Comparison of ENCODE assay signal across 23 cellular contexts in the genomic region with DNA sequence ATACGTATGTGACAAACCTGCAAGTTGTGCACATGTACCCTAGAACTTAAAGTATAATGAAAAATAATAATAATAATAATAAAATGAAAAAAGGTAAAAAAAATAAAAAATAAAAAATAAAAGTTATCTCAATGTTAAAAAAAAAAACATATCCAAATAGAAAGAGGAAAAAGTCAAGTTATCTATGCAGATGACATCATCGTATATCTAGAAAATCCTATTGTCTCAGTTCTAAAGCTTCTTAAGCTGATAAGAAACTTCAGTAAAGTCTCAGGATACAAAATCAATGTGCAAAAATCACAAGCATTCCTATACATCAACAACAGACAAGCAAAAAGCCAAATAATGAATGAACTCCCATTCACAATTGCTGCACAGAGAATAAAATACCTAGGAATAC.
DNase-seq lines count a peak whose midpoint lies in the region; ATAC-seq, FAIRE-seq and TF ChIP-seq lines count a peak whose summit lies in the region.
"Had no signal": no experiment of that assay in that cellular context is flagged by ENCODE, and none has a peak within 500 bp of the region (broad histone marks: within the 10 kb centered on the region; RNA-seq: fewer than 3 reads in every experiment).

No MANE protein-coding gene starts in this region.

- H3K27ac ChIP-seq in HepG2 (ENCODE audit: extremely low read length, insufficient read depth, low read length) = no peak overlapping the region
- H3K27ac ChIP-seq in right lobe of liver = no peak overlapping the region
- no peak overlapping the region for H3K27ac ChIP-seq in SJCRH30
- H3K27ac ChIP-seq: 22Rv1; A549; BLaER1 treated with 17β-estradiol and CSF1 and Interleukin-3, amounts not matched to agents 10 nM and 100 nM; C4-2B had no signal

- 9% methylated on average over 2 of the region's 2 CpGs for WGBS in HepG2 (ENCODE audit: low lambda C conversion rate)
- 64% methylated on average over 2 of the region's 2 CpGs for WGBS in right lobe of liver (ENCODE audit: insufficient coverage, low coverage, low lambda C conversion rate, missing lambda C conversion rate)

- H3K36me3 Mint-ChIP-seq in WTC11 = no peaks in the 10 kb centered on the region
- no peaks in the 10 kb centered on the region for H3K36me3 Mint-ChIP-seq in activated naive CD8-positive, alpha-beta T cell treated with anti-CD3 and anti-CD28 coated beads for 36 hours
- H3K36me3 Mint-ChIP-seq: CD8-positive, alpha-beta T cell had no signal

- no peak overlapping the region for H3K9ac ChIP-seq in HepG2 (ENCODE audit: insufficient read depth, low read depth, low read length)
- H3K9ac ChIP-seq: BLaER1 treated with 17β-estradiol and CSF1 and Interleukin-3, amounts not matched to agents 10 nM and 100 nM had no signal

- POLR2A ChIA-PET in HepG2 (lab: Yijun Ruan, JAX) = no interaction called here
- POLR2A ChIA-PET in WTC11 (lab: Charles Lee) = no interaction called here

- H3K27ac Mint-ChIP-seq in WTC11 = no peak overlapping the region
- H3K27ac Mint-ChIP-seq in activated naive CD8-positive, alpha-beta T cell treated with anti-CD3 and anti-CD28 coated beads for 36 hours = no peak overlapping the region
- H3K27ac Mint-ChIP-seq: B cell; CD4-positive, alpha-beta T cell; CD8-positive, alpha-beta T cell had no signal

- H3K79me2 ChIP-seq in HepG2 (ENCODE audit: insufficient read depth, low read length) = no peaks in the 10 kb centered on the region

- H3K4me1 ChIP-seq in HepG2 (ENCODE audit: insufficient read depth, low read length) (no peaks in the 10 kb centered on the region), right lobe of liver (no peaks in the 10 kb centered on the region), SJCRH30 (no peaks in the 10 kb centered on the region)
- H3K4me1 ChIP-seq: A549; BLaER1 treated with 17β-estradiol and CSF1 and Interleukin-3, amounts not matched to agents 10 nM and 100 nM; Caco-2 had no signal

- no peaks in the 10 kb centered on the region for H4K20me1 ChIP-seq in HepG2 (ENCODE audit: insufficient read depth, low read length)
- H4K20me1 ChIP-seq: BLaER1 treated with 17β-estradiol and CSF1 and Interleukin-3, amounts not matched to agents 10 nM and 100 nM had no signal

- no peak for TF ChIP-seq RAD21 in HepG2 (CRISPR knock-in tag; IDR thresholded peaks at IDR 0.05)

- ATAC-seq in HepG2 = no peak
- no peak for ATAC-seq in right lobe of liver
- no peak for ATAC-seq in WTC11
- no peak for ATAC-seq in left ventricle myocardium superior
- ATAC-seq: A549; CD8-positive, alpha-beta T cell; GM12878 had no signal

- H3K4me2 ChIP-seq in HepG2 (ENCODE audit: low read depth, low read length) = no peak overlapping the region
- H3K4me2 ChIP-seq: A549; BLaER1 treated with 17β-estradiol and CSF1 and Interleukin-3, amounts not matched to agents 10 nM and 100 nM had no signal

- H3K27me3 ChIP-seq in HepG2 (ENCODE audit: control insufficient read depth in 1 of 2, insufficient read depth in 2 of 2, low read length in 2 of 2) (no peaks in the 10 kb centered on the region), right lobe of liver (no peaks in the 10 kb centered on the region), SJCRH30 (no peaks in the 10 kb centered on the region)
- H3K27me3 ChIP-seq: BLaER1 treated with 17β-estradiol and CSF1 and Interleukin-3, amounts not matched to agents 10 nM and 100 nM had no signal

- CTCF ChIA-PET in HepG2 (lab: Yijun Ruan, JAX; ENCODE audit: low intra/inter-chr PET ratio, low total read pairs) = no interaction called here
- CTCF ChIA-PET in WTC11 (lab: Charles Lee) = no interaction called here

- no peaks in the 10 kb centered on the region; the same call in 1 of the 2 replicates for H3K27me3 Mint-ChIP-seq in WTC11 (ENCODE audit: low read depth)
- no peaks in the 10 kb centered on the region for H3K27me3 Mint-ChIP-seq in activated naive CD8-positive, alpha-beta T cell treated with anti-CD3 and anti-CD28 coated beads for 36 hours
- H3K27me3 Mint-ChIP-seq: B cell; CD4-positive, alpha-beta T cell had no signal

- TF ChIP-seq CTCF in HepG2 (CRISPR knock-in tag; IDR thresholded peaks at IDR 0.05) (no peak), right lobe of liver (IDR thresholded peaks at IDR 0.05) (no peak), WTC11 (IDR thresholded peaks at IDR 0.05) (no peak)

- H3K36me3 ChIP-seq in HepG2 (replicated peaks in 1 of 2; ENCODE audit: control insufficient read depth in 1 of 2, insufficient read depth in 2 of 2, low read length in 2 of 2) (no peaks in the 10 kb centered on the region), right lobe of liver (no peaks in the 10 kb centered on the region), SJCRH30 (no peaks in the 10 kb centered on the region)
- H3K36me3 ChIP-seq: BLaER1 treated with 17β-estradiol and CSF1 and Interleukin-3, amounts not matched to agents 10 nM and 100 nM had no signal

- H3K9me3 ChIP-seq in HepG2 (ENCODE audit: low read length) = peaks cover 25% of the 10 kb centered on the region
- H3K9me3 ChIP-seq in right lobe of liver = no peaks in the 10 kb centered on the region
- H3K9me3 ChIP-seq in SJCRH30 (replicated peaks) = no peaks in the 10 kb centered on the region
- H3K9me3 ChIP-seq: A549; BLaER1 treated with 17β-estradiol and CSF1 and Interleukin-3, amounts not matched to agents 10 nM and 100 nM; Caco-2 had no signal

- no peak overlapping the region for H3K4me3 Mint-ChIP-seq in WTC11
- H3K4me3 Mint-ChIP-seq in activated naive CD8-positive, alpha-beta T cell treated with anti-CD3 and anti-CD28 coated beads for 36 hours = no peak overlapping the region
- H3K4me3 Mint-ChIP-seq: B cell; CD4-positive, alpha-beta T cell; CD8-positive, alpha-beta T cell had no signal

- no TSS peak for BruUV-seq in HepG2 (replicated peaks; lab: Mats Ljungman, UMichigan)

- TF ChIP-seq POLR2A in HepG2 (IDR thresholded peaks at IDR 0.05; ENCODE audit: insufficient read depth in 1 of 2, low read depth in 2 of 2, low read length in 2 of 2) (no peak), right lobe of liver (IDR thresholded peaks at IDR 0.05) (no peak)

- H3K4me3 ChIP-seq in HepG2 (replicated peaks in 1 of 3; ENCODE audit: insufficient read depth in 1 of 3, low read depth in 2 of 3, low read length in 3 of 3) (no peak overlapping the region), right lobe of liver (no peak overlapping the region), SJCRH30 (no peak overlapping the region)
- H3K4me3 ChIP-seq: A549; BLaER1 treated with 17β-estradiol and CSF1 and Interleukin-3, amounts not matched to agents 10 nM and 100 nM; GM12878 had no signal

- TF ChIP-seq EP300 in HepG2 (IDR thresholded peaks at IDR 0.05; ENCODE audit: low read depth in 2 of 2, low read length in 2 of 2) (no peak), HepG2 (CRISPR knock-in tag; IDR thresholded peaks at IDR 0.05; ENCODE audit: borderline replicate concordance) (no peak)

- no peak overlapping the region for H2AFZ ChIP-seq in HepG2 (ENCODE audit: low read length)

- H3K9me3 Mint-ChIP-seq in WTC11 = peaks cover 17% of the 10 kb centered on the region
- H3K9me3 Mint-ChIP-seq in activated naive CD8-positive, alpha-beta T cell treated with anti-CD3 and anti-CD28 coated beads for 36 hours = peaks cover 9% of the 10 kb centered on the region

- FAIRE-seq in HepG2 (lab: Jason Lieb, UNC) = no peak
- peak; percentile 87 for FAIRE-seq in frontal cortex (lab: Jason Lieb, UNC)
- FAIRE-seq: A549, D721Med, GM12878, GM12892, GM18507 had no signal

- intact Hi-C loops in HepG2 (cut with micrococcal nuclease; ENCODE audit: unreplicated experiment) (no loop called here), right lobe of liver (cut with DNase I) (no loop called here), left ventricle myocardium superior (cut with micrococcal nuclease) (no loop called here)

- no peaks in the 10 kb centered on the region for H3K4me1 Mint-ChIP-seq in WTC11
- no peaks in the 10 kb centered on the region for H3K4me1 Mint-ChIP-seq in activated naive CD8-positive, alpha-beta T cell treated with anti-CD3 and anti-CD28 coated beads for 36 hours
- H3K4me1 Mint-ChIP-seq: B cell had no signal

- in situ Hi-C loops in HepG2 (cut with HindIII; ENCODE audit: extremely low pct_ligation_motif_present, low pct_unique_long_range_greater_than_20kb) = no loop called here

- DNase-seq in HepG2 (ENCODE audit: low spot score) (no peak), right lobe of liver (no peak), WTC11 (ENCODE audit: low spot score) (no peak), frontal cortex (ENCODE audit: low spot score in 2 of 2) (no peak), SJCRH30 (no peak), left ventricle myocardium superior (no peak)
- DNase-seq in activated naive CD8-positive, alpha-beta T cell treated with anti-CD3 and anti-CD28 coated beads for 36 hours = no peak
- DNase-seq: AML-193; Caco-2; Calu3; CD4-positive, alpha-beta T cell; CD8-positive, alpha-beta T cell; DMS79 treated with DMSO at 0.1 percent for 48 hours; GDM1 had no signal

TF ChIP-seq in HepG2, 621 proteins besides CTCF, POLR2A, EP300 and RAD21:
- TF ChIP-seq POLR2AphosphoS5 (IDR thresholded peaks at IDR 0.05; ENCODE audit: low read depth, low read length) (no peak), ZKSCAN5 (CRISPR knock-in tag; IDR thresholded peaks at IDR 0.05) (no peak), KAT8 (CRISPR knock-in tag; IDR thresholded peaks at IDR 0.05) (no peak), ZFAT (CRISPR knock-in tag; conservative IDR thresholded peaks at IDR 0.05) (no peak), ATF7 (IDR thresholded peaks at IDR 0.05) (peak; percentile 94), ATF7 (CRISPR knock-in tag; IDR thresholded peaks at IDR 0.05) (no peak), ZNF83 (CRISPR knock-in tag; IDR thresholded peaks at IDR 0.05; ENCODE audit: borderline replicate concordance) (no peak)
